Comparison of ENCODE assay signal across 10 cellular contexts in genomic region chr18:26225022-26225693, GRCh38. TPM values are rescaled to one million over a fixed set of nuclear protein-coding genes. Genes with fewer than 3 reads are reported as not detected.
DNase-seq lines count a peak whose midpoint lies in the region; ATAC-seq and TF ChIP-seq lines count a peak whose summit lies in the region.
"Had no signal": no experiment of that assay in that cellular context is flagged by ENCODE, and none has a peak within 500 bp of the region (broad histone marks: within the 10 kb centered on the region; RNA-seq: fewer than 3 reads in every experiment).

No MANE protein-coding gene starts in this region.

- H3K36me3 Mint-ChIP-seq in CD4-positive, alpha-beta T cell (ENCODE audit: low read depth) = peaks cover 11% of the 10 kb centered on the region
- H3K36me3 Mint-ChIP-seq in GM23338 (ENCODE audit: low read depth) (peaks cover 3% of the 10 kb centered on the region; the same call in 1 of the 3 replicates), activated B cell treated with CpG ODN at 0.5 μM for 24 hours (ENCODE audit: low read depth) (peaks cover 2% of the 10 kb centered on the region), mesothelial cell of epicardium (no peaks in the 10 kb centered on the region)

- no peak overlapping the region for H3K4me2 ChIP-seq in GM23338

- no peaks in the 10 kb centered on the region for H3F3A ChIP-seq in GM23338 (replicated peaks; ENCODE audit: low read depth)

- peaks cover 16% of the 10 kb centered on the region for H4K20me1 ChIP-seq in GM23338 (replicated peaks; ENCODE audit: insufficient read depth)

- CTCF ChIA-PET in CD4-positive, alpha-beta T cell (lab: Charles Lee) = no interaction called here
- CTCF ChIA-PET in activated B cell treated with CpG ODN at 0.5 μM for 24 hours (lab: Charles Lee) (no interaction called here), GM10248 (lab: Yijun Ruan, JAX) (interaction anchor here (1.2 kb wide), 1 partner anchor 46 kb away, joined by 3 read pairs; no protein-coding TSS in a partner anchor)

- no peak for TF ChIP-seq CTCF in CD4-positive, alpha-beta T cell (IDR thresholded peaks at IDR 0.05)
- no peak for TF ChIP-seq CTCF in GM23338 (conservative IDR thresholded peaks at IDR 0.05; ENCODE audit: low read depth in 2 of 2)
- no peak for TF ChIP-seq CTCF in activated B cell treated with CpG ODN at 0.5 μM for 24 hours (IDR thresholded peaks at IDR 0.05)
- TF ChIP-seq CTCF in mesothelial cell of epicardium (IDR thresholded peaks at IDR 0.05; ENCODE audit: unreplicated experiment) = no peak
- TF ChIP-seq CTCF in GM10248 (IDR thresholded peaks at IDR 0.05; ENCODE audit: control extremely low read depth, extremely low read depth, low read depth, missing control alignments) = no peak

- no peaks in the 10 kb centered on the region for H3K27me3 Mint-ChIP-seq in CD4-positive, alpha-beta T cell
- no peaks in the 10 kb centered on the region for H3K27me3 Mint-ChIP-seq in GM23338 (ENCODE audit: insufficient read depth, low read depth, poor library complexity)
- no peaks in the 10 kb centered on the region for H3K27me3 Mint-ChIP-seq in activated B cell treated with CpG ODN at 0.5 μM for 24 hours
- H3K27me3 Mint-ChIP-seq in mesothelial cell of epicardium (ENCODE audit: low read depth) = peaks cover 23% of the 10 kb centered on the region

- no peak for DNase-seq in CD4-positive, alpha-beta T cell
- DNase-seq in GM23338 (ENCODE audit: low spot score) = peak; percentile 24
- DNase-seq in activated B cell treated with CpG ODN at 0.5 μM for 24 hours = no peak
- no peak for DNase-seq in mesothelial cell of epicardium (ENCODE audit: low spot score in 2 of 2, unreplicated experiment in 2 of 2)
- DNase-seq in GM10248 (ENCODE audit: extremely low spot score) = no peak
- no peak for DNase-seq in MV-4-11 (lab: John Stamatoyannopoulos, UW)
- DNase-seq in NCI-H510A (lab: John Stamatoyannopoulos, UW) = no peak
- DNase-seq in left cardiac atrium = no peak
- DNase-seq: OCI-M1 had no signal

- intact Hi-C loops in CD4-positive, alpha-beta T cell (cut with DNase I, micrococcal nuclease) = loop anchor here (2.0 to 5.0 kb wide), 2 partner anchors 48 to 136 kb away; no protein-coding TSS in a partner anchor
- intact Hi-C loops in activated B cell treated with CpG ODN at 0.5 μM for 24 hours (cut with micrococcal nuclease) (no loop called here), left cardiac atrium (cut with DNase I) (no loop called here)

- no peaks in the 10 kb centered on the region for H3K9me3 Mint-ChIP-seq in CD4-positive, alpha-beta T cell
- H3K9me3 Mint-ChIP-seq in GM23338 (no peaks in the 10 kb centered on the region), activated B cell treated with CpG ODN at 0.5 μM for 24 hours (no peaks in the 10 kb centered on the region), mesothelial cell of epicardium (no peaks in the 10 kb centered on the region)

- peaks cover 16% of the 10 kb centered on the region for H3K4me1 ChIP-seq in GM23338 (ENCODE audit: insufficient read depth)

- H3K27ac ChIP-seq in CD4-positive, alpha-beta T cell (ENCODE audit: low read depth, low read length) = no peak overlapping the region
- no peak overlapping the region for H3K27ac ChIP-seq in GM23338 (ENCODE audit: low read depth)

- POLR2A ChIA-PET in CD4-positive, alpha-beta T cell (lab: Charles Lee) = interaction anchor here (3.6 kb wide), 1 partner anchor 9 kb away, joined by 55 read pairs; no protein-coding TSS in a partner anchor
- POLR2A ChIA-PET in activated B cell treated with CpG ODN at 0.5 μM for 24 hours (lab: Charles Lee) = interaction anchor here (1.2 to 1.8 kb wide), 2 partner anchors 9 to 30 kb away, joined by 4 read pairs; no protein-coding TSS in a partner anchor
- POLR2A ChIA-PET in GM10248 (lab: Yijun Ruan, JAX) = no interaction called here

- H3K79me2 ChIP-seq in GM23338 (replicated peaks; ENCODE audit: insufficient read depth) = peaks cover 31% of the 10 kb centered on the region

- no peaks in the 10 kb centered on the region for H3K27me3 ChIP-seq in CD4-positive, alpha-beta T cell (ENCODE audit: control insufficient read depth, insufficient read depth, low read length)
- no peaks in the 10 kb centered on the region for H3K27me3 ChIP-seq in GM23338 (ENCODE audit: insufficient read depth)
- H3K27me3 ChIP-seq: ovary had no signal

- H3K9me3 ChIP-seq in CD4-positive, alpha-beta T cell (ENCODE audit: control insufficient read depth, low read length) = no peaks in the 10 kb centered on the region
- H3K9me3 ChIP-seq: ovary had no signal

- H3K4me3 Mint-ChIP-seq in CD4-positive, alpha-beta T cell = peak overlapping the region; percentile 98
- H3K4me3 Mint-ChIP-seq in GM23338 (peak overlapping the region; percentile 93), activated B cell treated with CpG ODN at 0.5 μM for 24 hours (peak overlapping the region; percentile 96), mesothelial cell of epicardium (peak overlapping the region; percentile 86)

- no peak overlapping the region for H3K4me3 ChIP-seq in GM23338

- no peak for ATAC-seq in CD4-positive, alpha-beta T cell (ENCODE audit: poor library complexity)
- ATAC-seq in GM23338 (peak; percentile 10; the same call in 2 of the 3 replicates), activated B cell treated with CpG ODN at 0.5 μM for 24 hours (ENCODE audit: low read depth) (no peak), left cardiac atrium (no peak)

- no peak overlapping the region for H2AFZ ChIP-seq in GM23338

- peak overlapping the region; percentile 99 for H3K27ac Mint-ChIP-seq in CD4-positive, alpha-beta T cell
- H3K27ac Mint-ChIP-seq in GM23338 (no peak overlapping the region), activated B cell treated with CpG ODN at 0.5 μM for 24 hours (peak overlapping the region; percentile 97), mesothelial cell of epicardium (no peak overlapping the region)

- H3K4me1 Mint-ChIP-seq in CD4-positive, alpha-beta T cell (ENCODE audit: low read depth) = peaks cover 38% of the 10 kb centered on the region
- H3K4me1 Mint-ChIP-seq in GM23338 = peaks cover 42% of the 10 kb centered on the region
- H3K4me1 Mint-ChIP-seq in activated B cell treated with CpG ODN at 0.5 μM for 24 hours = peaks cover 22% of the 10 kb centered on the region
- H3K4me1 Mint-ChIP-seq in mesothelial cell of epicardium = peaks cover 14% of the 10 kb centered on the region

- H3K36me3 ChIP-seq in GM23338 (ENCODE audit: insufficient read depth) = no peaks in the 10 kb centered on the region
- H3K36me3 ChIP-seq: ovary had no signal

- H3K9me2 ChIP-seq in GM23338 (ENCODE audit: insufficient read depth) = no peaks in the 10 kb centered on the region

TF ChIP-seq in GM23338, 12 proteins besides CTCF, POLR2A, EP300 and RAD21 (continues in another document):
- TF ChIP-seq ZNF114 (CRISPR knock-in tag; IDR thresholded peaks at IDR 0.05) (no peak), JUNB (IDR thresholded peaks at IDR 0.05; ENCODE audit: unreplicated experiment) (no peak), ETS1 (IDR thresholded peaks at IDR 0.05) (no peak)

RNA-seq across cellular contexts. Expression of gene TAF4B, which starts 1.1 kb away (rescaled TPM):
- total RNA-seq in CD4-positive, alpha-beta T cell = 10 to 100 TPM; 13.7 to 14.1 TPM
- 15.2 and 27.3 TPM in 2 replicates for total RNA-seq in GM23338 (2014; rRNA removed; shearing (Covaris generic))
- 8.1 and 9.4 TPM in 2 replicates for polyA plus RNA-seq in GM23338 (2016; fragmentation: Nextera tagmentation; extraction: Ambion mirVana)
- total RNA-seq in activated B cell treated with CpG ODN at 0.5 μM for 24 hours (11.6 and 13.4 TPM in 2 replicates), mesothelial cell of epicardium (3.7 to 4.2 TPM (median 3.8 TPM) in 3 replicates), left cardiac atrium (1 to 10 TPM; 1.5 to 2.2 TPM)

Comparison
In these comparisons a context has a peak if more than half of its experiments do, and no peak if none do; other contexts are left out.
1. H3K27ac Mint-ChIP-seq: peak in CD4-positive, alpha-beta T cell (single experiment) and activated B cell treated with CpG ODN at 0.5 μM for 24 hours (single experiment); none in GM23338 (single experiment) and mesothelial cell of epicardium (single experiment).
2. intact Hi-C loops: an anchor here in CD4-positive, alpha-beta T cell (2.0 to 5.0 kb wide); none called in activated B cell treated with CpG ODN at 0.5 μM for 24 hours and left cardiac atrium.
3. Peak in every context shown above with its lines, with median percentiles within 50 percentile points of each other: H3K4me3 Mint-ChIP-seq.